ENCODE assay signal across 26 cellular contexts in the genomic region with DNA sequence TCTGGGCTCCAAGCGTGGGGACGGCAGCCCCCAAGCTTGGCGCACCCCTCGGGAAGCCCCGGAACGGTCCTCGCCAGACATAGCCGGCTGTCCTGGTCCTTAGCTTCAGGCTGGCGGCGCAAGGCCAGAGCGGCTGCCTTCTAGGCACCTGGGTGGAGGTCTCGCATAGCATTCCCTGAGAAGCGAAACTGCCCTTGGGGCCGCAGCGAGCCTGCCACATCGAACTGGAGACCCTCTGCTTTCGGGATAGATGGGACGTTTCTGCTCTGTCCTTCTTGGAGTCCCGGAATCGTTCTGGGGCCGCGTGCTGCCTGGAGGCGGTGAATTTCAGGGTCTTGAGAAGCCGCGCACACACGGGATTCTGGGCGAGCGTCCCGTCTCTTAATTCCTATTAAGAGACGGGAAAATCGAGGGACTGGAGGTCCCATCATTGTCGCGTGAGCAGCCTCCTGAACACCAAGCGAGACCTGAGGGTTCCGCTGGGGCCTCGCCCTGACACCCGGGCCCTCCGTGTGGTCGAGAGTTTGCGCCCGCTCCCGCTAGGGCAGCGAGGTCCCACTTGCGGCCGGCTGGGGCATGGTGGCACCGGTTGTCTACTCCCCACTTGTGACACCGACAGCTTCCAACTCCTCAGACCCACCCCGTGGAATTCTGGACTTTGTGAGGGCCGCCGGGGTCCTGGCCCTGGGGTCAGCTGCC. TPM values are rescaled to one million over a fixed set of nuclear protein-coding genes. Genes with fewer than 3 reads are reported as not detected.
A peak's percentile ranks its signal among the peaks of the same experiment; 100 is the strongest.
DNase-seq lines count a peak whose midpoint lies in the region; ATAC-seq and TF ChIP-seq lines count a peak whose summit lies in the region.
"Had no signal": no experiment of that assay in that cellular context is flagged by ENCODE, and none has a peak within 500 bp of the region (broad histone marks: within the 10 kb centered on the region; RNA-seq: fewer than 3 reads in every experiment).

No MANE protein-coding gene starts in this region.

- no peaks in the 10 kb centered on the region for H3K36me3 Mint-ChIP-seq in CD8-positive, alpha-beta T cell
- H3K36me3 Mint-ChIP-seq in endodermal cell (ENCODE audit: low read depth) = no peaks in the 10 kb centered on the region
- H3K36me3 Mint-ChIP-seq: activated CD4-positive, alpha-beta memory T cell treated with anti-CD3 and anti-CD28 coated beads for 36 hours; brain; CD4-positive, CD25-positive, alpha-beta regulatory T cell; natural killer cell treated with Interleukin-12 subunit alpha and Interleukin-12 subunit beta and Interleukin-15 and Interleukin-18, amount 100 ng/mL, for 72 hours had no signal

- H3K4me1 Mint-ChIP-seq in CD8-positive, alpha-beta T cell (ENCODE audit: low read depth) = peaks cover 18% of the 10 kb centered on the region
- peaks cover 25% of the 10 kb centered on the region for H3K4me1 Mint-ChIP-seq in endodermal cell
- H3K4me1 Mint-ChIP-seq in stimulated activated naive CD8-positive, alpha-beta T cell treated with anti-CD3 and anti-CD28 coated beads, Interleukin-15, amount 100 ng/mL, for 72 hours = peaks cover 57% of the 10 kb centered on the region

- CTCF ChIA-PET in CD8-positive, alpha-beta T cell (lab: Charles Lee) = interaction anchor here (0.8 to 4.3 kb wide), 6 partner anchors 25 to 854 kb away, joined by 3 to 50 read pairs (median 4); no protein-coding TSS in a partner anchor

- H3K4me1 ChIP-seq in CD8-positive, alpha-beta T cell (ENCODE audit: insufficient read depth, low read length) = peaks cover 27% of the 10 kb centered on the region
- H3K4me1 ChIP-seq in endodermal cell (ENCODE audit: control insufficient read depth, insufficient read depth, low read length) = peaks cover 8% of the 10 kb centered on the region

- peaks cover 43% of the 10 kb centered on the region for H3K27me3 ChIP-seq in CD8-positive, alpha-beta T cell (ENCODE audit: insufficient read depth, low read length)
- H3K27me3 ChIP-seq in H7 (ENCODE audit: control insufficient read depth, insufficient read depth, low read length) (peaks cover 94% of the 10 kb centered on the region), endodermal cell (ENCODE audit: control insufficient read depth, insufficient read depth, low read length, poor library complexity, severe bottlenecking) (peaks cover 100% of the 10 kb centered on the region), neural cell (ENCODE audit: insufficient read depth, low read depth, low read length) (peaks cover 100% of the 10 kb centered on the region)

- no peaks in the 10 kb centered on the region for H3F3A ChIP-seq in neural cell (ENCODE audit: insufficient read depth, low read length, poor library complexity, severe bottlenecking)

- POLR2A ChIA-PET in CD8-positive, alpha-beta T cell (lab: Charles Lee) = no interaction called here

- WGBS in endodermal cell (ENCODE audit: insufficient coverage in 1 of 2, insufficient read length in 1 of 2), 2 experiments = 17 to 34% methylated on average over 5 to 50 of the region's 50 CpGs

- DNase-seq in CD8-positive, alpha-beta T cell = peak in 1 of 7 experiments; percentile 42
- DNase-seq in H7 (peak; percentile 70), endodermal cell (peak; percentile 75), DMS 273 treated with DMSO at 0.1 percent for 48 hours (lab: John Stamatoyannopoulos, UW) (no peak), GM19238 (ENCODE audit: insufficient read length, low spot score) (no peak)
- no peak for DNase-seq in stimulated activated naive CD8-positive, alpha-beta T cell treated with anti-CD3 and anti-CD28 coated beads, Interleukin-15, amount 100 ng/mL, for 72 hours
- DNase-seq: activated CD4-positive, alpha-beta memory T cell treated with anti-CD3 and anti-CD28 coated beads for 36 hours; activated naive CD4-positive, alpha-beta T cell treated with anti-CD3 and anti-CD28 coated beads, Interleukin-2, amount 50 U/mL, for 16 hours; activated T-cell treated with anti-CD3 and anti-CD28 coated beads, Interleukin-2, amount 50 U/mL, for 4 hours; CD4-positive, CD25-positive, alpha-beta regulatory T cell; colonic mucosa; hippocampal formation; mesenchymal stem cell; NCI-H1417 treated with DMSO at 0.1 percent for 48 hours; NCI-H2171 treated with DMSO at 0.1 percent for 48 hours; psoas muscle; Right ventricle myocardium superior had no signal

- TF ChIP-seq RAD21 in neural cell (conservative IDR thresholded peaks at IDR 0.05) = no peak

- no peak overlapping the region for H3K4me3 Mint-ChIP-seq in CD8-positive, alpha-beta T cell
- H3K4me3 Mint-ChIP-seq in endodermal cell = peak overlapping the region; percentile 16
- no peak overlapping the region for H3K4me3 Mint-ChIP-seq in stimulated activated naive CD8-positive, alpha-beta T cell treated with anti-CD3 and anti-CD28 coated beads, Interleukin-15, amount 100 ng/mL, for 72 hours
- H3K4me3 Mint-ChIP-seq: activated CD4-positive, alpha-beta memory T cell treated with anti-CD3 and anti-CD28 coated beads for 36 hours had no signal

- no peaks in the 10 kb centered on the region for H3K9me2 ChIP-seq in neural cell (ENCODE audit: insufficient read depth, low read length)

- intact Hi-C loops in CD8-positive, alpha-beta T cell (cut with DNase I, micrococcal nuclease) = loop anchor here (10.0 kb wide), 2 partner anchors 542 to 1042 kb away; a partner anchor contains a TSS

- peaks cover 64% of the 10 kb centered on the region for H3K27me3 Mint-ChIP-seq in CD8-positive, alpha-beta T cell (ENCODE audit: low read depth)
- peaks cover 100% of the 10 kb centered on the region for H3K27me3 Mint-ChIP-seq in endodermal cell (ENCODE audit: insufficient read depth)
- H3K27me3 Mint-ChIP-seq in stimulated activated naive CD8-positive, alpha-beta T cell treated with anti-CD3 and anti-CD28 coated beads, Interleukin-15, amount 100 ng/mL, for 72 hours = peaks cover 100% of the 10 kb centered on the region

- H3K36me3 ChIP-seq in CD8-positive, alpha-beta T cell (ENCODE audit: insufficient read depth, low read length) = no peaks in the 10 kb centered on the region
- H3K36me3 ChIP-seq in H7 (replicated peaks; ENCODE audit: control insufficient read depth, insufficient read depth, low read length) = no peaks in the 10 kb centered on the region
- no peaks in the 10 kb centered on the region for H3K36me3 ChIP-seq in endodermal cell (ENCODE audit: control insufficient read depth, insufficient read depth, low read length)
- H3K36me3 ChIP-seq in neural cell (ENCODE audit: insufficient read depth, low read length) = no peaks in the 10 kb centered on the region
- H3K36me3 ChIP-seq: colonic mucosa had no signal

- H3K27ac ChIP-seq in CD8-positive, alpha-beta T cell (ENCODE audit: low read depth, low read length) = no peak overlapping the region
- H3K27ac ChIP-seq in endodermal cell (ENCODE audit: low read depth, low read length) (no peak overlapping the region), neural cell (ENCODE audit: low read length) (no peak overlapping the region)
- H3K27ac ChIP-seq: colonic mucosa, psoas muscle had no signal

- no peak overlapping the region for H2AFZ ChIP-seq in neural cell (ENCODE audit: low read depth, low read length)

- no peak for TF ChIP-seq CTCF in CD8-positive, alpha-beta T cell (IDR thresholded peaks at IDR 0.05)
- no peak for TF ChIP-seq CTCF in endodermal cell (conservative IDR thresholded peaks at IDR 0.05)
- TF ChIP-seq CTCF in neural cell (IDR thresholded peaks at IDR 0.05; ENCODE audit: poor library complexity, severe bottlenecking) = no peak

- H3K27ac Mint-ChIP-seq in CD8-positive, alpha-beta T cell = no peak overlapping the region
- no peak overlapping the region for H3K27ac Mint-ChIP-seq in endodermal cell
- no peak overlapping the region for H3K27ac Mint-ChIP-seq in stimulated activated naive CD8-positive, alpha-beta T cell treated with anti-CD3 and anti-CD28 coated beads, Interleukin-15, amount 100 ng/mL, for 72 hours
- H3K27ac Mint-ChIP-seq: activated CD4-positive, alpha-beta memory T cell treated with anti-CD3 and anti-CD28 coated beads for 36 hours; brain; CD4-positive, CD25-positive, alpha-beta regulatory T cell; natural killer cell treated with Interleukin-12 subunit alpha and Interleukin-12 subunit beta and Interleukin-15 and Interleukin-18, amount 100 ng/mL, for 72 hours had no signal

- no peak overlapping the region for H3K9ac ChIP-seq in endodermal cell (ENCODE audit: extremely low read depth, low read length, poor library complexity, severe bottlenecking)
- H3K9ac ChIP-seq in neural cell (ENCODE audit: low read length) = no peak overlapping the region

- H3K9me3 ChIP-seq in CD8-positive, alpha-beta T cell (ENCODE audit: low read length) = no peaks in the 10 kb centered on the region
- H3K9me3 ChIP-seq in endodermal cell (ENCODE audit: control insufficient read depth, low read length) (no peaks in the 10 kb centered on the region), neural cell (ENCODE audit: low read length) (peaks cover 5% of the 10 kb centered on the region)
- H3K9me3 ChIP-seq: colonic mucosa, psoas muscle had no signal

- no peaks in the 10 kb centered on the region for H3K9me3 Mint-ChIP-seq in CD8-positive, alpha-beta T cell
- H3K9me3 Mint-ChIP-seq in endodermal cell = no peaks in the 10 kb centered on the region
- H3K9me3 Mint-ChIP-seq in stimulated activated naive CD8-positive, alpha-beta T cell treated with anti-CD3 and anti-CD28 coated beads, Interleukin-15, amount 100 ng/mL, for 72 hours = no peaks in the 10 kb centered on the region
- H3K9me3 Mint-ChIP-seq: activated CD4-positive, alpha-beta memory T cell treated with anti-CD3 and anti-CD28 coated beads for 36 hours; activated T-cell treated with anti-CD3 and anti-CD28 coated beads, Interleukin-2, amount 50 U/mL, for 4 hours; natural killer cell treated with Interleukin-12 subunit alpha and Interleukin-12 subunit beta and Interleukin-15 and Interleukin-18, amount 100 ng/mL, for 72 hours had no signal

- H3K79me2 ChIP-seq in neural cell (replicated peaks; ENCODE audit: insufficient read depth, low read length) = no peaks in the 10 kb centered on the region

- no peak for ATAC-seq in CD8-positive, alpha-beta T cell
- ATAC-seq in stimulated activated naive CD8-positive, alpha-beta T cell treated with anti-CD3 and anti-CD28 coated beads, Interleukin-15, amount 100 ng/mL, for 72 hours = no peak
- ATAC-seq in GM19328 (IDR thresholded peaks at IDR 0.05; ENCODE audit: unreplicated experiment) = no peak
- ATAC-seq: activated T-cell treated with anti-CD3 and anti-CD28 coated beads, Interleukin-2, amount 50 U/mL, for 4 hours; natural killer cell treated with Interleukin-12 subunit alpha and Interleukin-12 subunit beta and Interleukin-15 and Interleukin-18, amount 100 ng/mL, for 72 hours; psoas muscle had no signal

- H4K20me1 ChIP-seq in neural cell (ENCODE audit: insufficient read depth) = no peaks in the 10 kb centered on the region

- no peak overlapping the region for H3K4me2 ChIP-seq in neural cell (ENCODE audit: low read length)

- H3K4me3 ChIP-seq in CD8-positive, alpha-beta T cell (ENCODE audit: low read depth, low read length) = peak overlapping the region; percentile 22
- H3K4me3 ChIP-seq in H7 (ENCODE audit: insufficient read depth, low read depth, low read length) = no peak overlapping the region
- H3K4me3 ChIP-seq in endodermal cell (ENCODE audit: low read length) = no peak overlapping the region
- no peak overlapping the region for H3K4me3 ChIP-seq in neural cell (ENCODE audit: low read length)
- H3K4me3 ChIP-seq: colonic mucosa, psoas muscle had no signal

- TF ChIP-seq EP300 in neural cell (conservative IDR thresholded peaks at IDR 0.05; ENCODE audit: poor library complexity, severe bottlenecking) = no peak

RNA-seq across cellular contexts. Expression of a gene that starts 9.7 kb away (rescaled TPM):
- total RNA-seq in CD8-positive, alpha-beta T cell = not detected
- not detected in 2 replicates for total RNA-seq in H7 (2014; rRNA removed; shearing (Covaris generic))
- not detected for total RNA-seq in endodermal cell
- polyA plus RNA-seq in endodermal cell (2013, experiment 1 of 2) = 0.39 TPM
- polyA plus RNA-seq in endodermal cell (2013, experiment 2 of 2) = 0.54 TPM
- not detected in 2 replicates for polyA plus RNA-seq in neural cell
- polyA minus RNA-seq in neural cell = not detected in 2 replicates
- total RNA-seq: activated CD4-positive, alpha-beta memory T cell treated with anti-CD3 and anti-CD28 coated beads for 36 hours; activated T-cell treated with anti-CD3 and anti-CD28 coated beads, Interleukin-2, amount 50 U/mL, for 4 hours; CD4-positive, CD25-positive, alpha-beta regulatory T cell; colonic mucosa; HT1080; kidney epithelial cell; natural killer cell treated with Interleukin-12 subunit alpha and Interleukin-12 subunit beta and Interleukin-15 and Interleukin-18, amount 100 ng/mL, for 72 hours; Right ventricle myocardium superior; T-helper 1 cell treated with Interleukin-12 subunit alpha and Interleukin-12 subunit beta and Interleukin-4 antibody, amounts not matched to agents 30 ng/mL and 1 ng/mL, for 36 hours; temporal lobe had no signal
- polyA plus RNA-seq: AG04450; CD4-positive, CD25-positive, alpha-beta regulatory T cell had no signal

Comparison
In these comparisons a context has a peak if more than half of its experiments do, and no peak if none do; other contexts are left out.
1. DNase-seq: peak in H7 (single experiment) and endodermal cell (single experiment); none in stimulated activated naive CD8-positive, alpha-beta T cell treated with anti-CD3 and anti-CD28 coated beads, Interleukin-15, amount 100 ng/mL, for 72 hours (0 of 2), DMS 273 treated with DMSO at 0.1 percent for 48 hours (single experiment) and GM19238 (single experiment).